8 cellular contexts compared by ENCODE assay signal in genomic region chr14:68577802-68578431, GRCh38.
DNase-seq lines count a peak whose midpoint lies in the region; ATAC-seq, FAIRE-seq and TF ChIP-seq lines count a peak whose summit lies in the region.
"Not testable (repeated sequence)": the region's sequence is repeated elsewhere in the genome, so short reads cannot be mapped to it uniquely, and the experiment has no call there.

No MANE protein-coding gene starts in this region.

- TF ChIP-seq RAD21 in Ishikawa (IDR thresholded peaks at IDR 0.05; ENCODE audit: low read depth): peak; percentile 8; the same call in 1 of the 2 replicates
- not testable (repeated sequence) for TF ChIP-seq RAD21 in HepG2 (CRISPR knock-in tag; IDR thresholded peaks at IDR 0.05)

- H3K4me1 Mint-ChIP-seq in type B pancreatic cell (ENCODE audit: unreplicated experiment): peaks cover 40% of the 10 kb centered on the region

- peak; percentile 93 for ATAC-seq in HepG2

- not testable (repeated sequence) for H3K79me2 ChIP-seq in HepG2 (ENCODE audit: insufficient read depth, low read length)

- not testable (repeated sequence) for H4K20me1 ChIP-seq in HepG2 (ENCODE audit: insufficient read depth, low read length)

- peaks cover 25% of the 10 kb centered on the region for H3K36me3 Mint-ChIP-seq in type B pancreatic cell

- not testable (repeated sequence) for H3K27me3 ChIP-seq in bronchial epithelial cell (ENCODE audit: control insufficient read depth, insufficient read depth, low read length); HepG2 (ENCODE audit: control insufficient read depth in 1 of 2, insufficient read depth in 2 of 2, low read length in 2 of 2)

- not testable (repeated sequence) for H3K9me3 ChIP-seq in HepG2 (ENCODE audit: low read length)

- peak overlapping the region; percentile 53 for H3K4me3 Mint-ChIP-seq in type B pancreatic cell

- H3K4me2 ChIP-seq in HepG2 (ENCODE audit: low read depth, low read length): peak overlapping the region; percentile 38

- TF ChIP-seq CTCF in bronchial epithelial cell (IDR thresholded peaks at IDR 0.05; ENCODE audit: insufficient read depth, low read length, severe bottlenecking); foreskin fibroblast (IDR thresholded peaks at IDR 0.05; ENCODE audit: low read depth, low read length); HepG2 (CRISPR knock-in tag; IDR thresholded peaks at IDR 0.05); type B pancreatic cell (conservative IDR thresholded peaks at IDR 0.05): not testable (repeated sequence)

- H3K4me3 ChIP-seq in bronchial epithelial cell (ENCODE audit: low read depth, low read length); foreskin fibroblast (ENCODE audit: low read depth in 1 of 2, low read length in 2 of 2); HepG2 (replicated peaks in 1 of 3; ENCODE audit: insufficient read depth in 1 of 3, low read depth in 2 of 3, low read length in 3 of 3): not testable (repeated sequence)

- peaks cover 38% of the 10 kb centered on the region for H3K4me1 ChIP-seq in HepG2 (ENCODE audit: insufficient read depth, low read length)

- H3K27ac ChIP-seq in HepG2 (ENCODE audit: extremely low read length, insufficient read depth, low read length): peak overlapping the region; percentile 21

- not testable (repeated sequence) for H3K9ac ChIP-seq in HepG2 (ENCODE audit: insufficient read depth, low read depth, low read length)

- H3K27ac Mint-ChIP-seq in type B pancreatic cell: peak overlapping the region; percentile 93

- FAIRE-seq in bronchial epithelial cell (lab: Jason Lieb, UNC) (peak; percentile 93), HepG2 (lab: Jason Lieb, UNC) (peak; percentile 88)

- DNase-seq in Caki2 (ENCODE audit: low read depth) (peak; percentile 84), SK-MEL-5 (ENCODE audit: low read depth, low spot score) (peak; percentile 5), bronchial epithelial cell (ENCODE audit: low read depth) (peak; percentile 99), foreskin fibroblast (peak; percentile 97 to 98), HepG2 (ENCODE audit: low spot score) (peak; percentile 97), pons (ENCODE audit: low spot score) (peak; percentile 50)
- DNase-seq in type B pancreatic cell (ENCODE audit: extremely low spot score, unreplicated experiment): not testable (repeated sequence)

- 15% methylated on average over 14 of the region's 14 CpGs for WGBS in HepG2 (ENCODE audit: low lambda C conversion rate)

- in situ Hi-C loops in Caki2 (cut with HindIII; ENCODE audit: low pct_unique_long_range_greater_than_20kb, low sequenced_read_pairs); SK-MEL-5 (cut with HindIII; ENCODE audit: low pct_unique_long_range_greater_than_20kb, low sequenced_read_pairs); HepG2 (cut with HindIII; ENCODE audit: extremely low pct_ligation_motif_present, low pct_unique_long_range_greater_than_20kb): not testable (repeated sequence)

- not testable (repeated sequence) for BruUV-seq in HepG2 (replicated peaks; lab: Mats Ljungman, UMichigan)

- not testable (repeated sequence) for H2AFZ ChIP-seq in HepG2 (ENCODE audit: low read length)

- CTCF ChIA-PET in HepG2 (lab: Yijun Ruan, JAX; ENCODE audit: low intra/inter-chr PET ratio, low total read pairs): not testable (repeated sequence)

- peaks cover 12% of the 10 kb centered on the region for H3K9me3 Mint-ChIP-seq in type B pancreatic cell

- not testable (repeated sequence) for TF ChIP-seq POLR2A in HepG2 (IDR thresholded peaks at IDR 0.05; ENCODE audit: insufficient read depth in 1 of 2, low read depth in 2 of 2, low read length in 2 of 2)

- intact Hi-C loops in HepG2 (cut with micrococcal nuclease; ENCODE audit: unreplicated experiment): loop anchor here (2.0 to 5.0 kb wide), 2 partner anchors 15 to 56 kb away; no protein-coding TSS in a partner anchor

- POLR2A ChIA-PET in HepG2 (lab: Yijun Ruan, JAX): interaction anchor here (1.5 kb wide), 1 partner anchor 21 kb away, joined by 6 read pairs; no protein-coding TSS in a partner anchor

- H3K36me3 ChIP-seq in bronchial epithelial cell (ENCODE audit: control insufficient read depth, insufficient read depth, low read length); HepG2 (replicated peaks in 1 of 2; ENCODE audit: control insufficient read depth in 1 of 2, insufficient read depth in 2 of 2, low read length in 2 of 2): not testable (repeated sequence)

- not testable (repeated sequence) for H3K27me3 Mint-ChIP-seq in type B pancreatic cell

- TF ChIP-seq EP300 in Ishikawa (IDR thresholded peaks at IDR 0.05; ENCODE audit: borderline replicate concordance) (peak; percentile 87; the same call in 1 of the 2 replicates), HepG2 (IDR thresholded peaks at IDR 0.05; ENCODE audit: low read depth in 2 of 2, low read length in 2 of 2) (peak; percentile 82 to 83), HepG2 (CRISPR knock-in tag; IDR thresholded peaks at IDR 0.05; ENCODE audit: borderline replicate concordance) (peak; percentile 91)

TF ChIP-seq in Ishikawa, 13 proteins besides CTCF, POLR2A, EP300 and RAD21:
- TF ChIP-seq YY1 (IDR thresholded peaks at IDR 0.05; ENCODE audit: low read depth) (peak; percentile 37; the same call in 1 of the 2 replicates), CEBPB (IDR thresholded peaks at IDR 0.05) (peak; percentile 87), NFIC (IDR thresholded peaks at IDR 0.05) (peak; percentile 33; the same call in 1 of the 2 replicates), MAX (IDR thresholded peaks at IDR 0.05) (peak; percentile 95), FOXM1 (IDR thresholded peaks at IDR 0.05; ENCODE audit: borderline replicate concordance, low read depth) (peak; percentile 65), TCF12 (IDR thresholded peaks at IDR 0.05; ENCODE audit: low read depth) (peak; percentile 61), TEAD4 (IDR thresholded peaks at IDR 0.05) (peak; percentile 97)

TF ChIP-seq in HepG2, 621 proteins besides CTCF, POLR2A, EP300 and RAD21 (continues in another document):
- TF ChIP-seq ZNF770 (CRISPR knock-in tag; IDR thresholded peaks at IDR 0.05) (0 out of 2 replicates have a peak, but pooled peaks have one; percentile 28), ZNF281 (CRISPR knock-in tag; IDR thresholded peaks at IDR 0.05; ENCODE audit: borderline replicate concordance) (peak; percentile 69; the same call in 1 of the 2 replicates), BCL6 (CRISPR knock-in tag; IDR thresholded peaks at IDR 0.05) (peak; percentile 94), DMAP1 (CRISPR knock-in tag; IDR thresholded peaks at IDR 0.05) (peak; percentile 66), ZNF644 (CRISPR knock-in tag; IDR thresholded peaks at IDR 0.05; ENCODE audit: low read depth) (peak; percentile 94), MXI1 (IDR thresholded peaks at IDR 0.05; ENCODE audit: borderline replicate concordance, low read depth, low read length) (peak; percentile 85; the same call in 2 of the 3 replicates), ZNF784 (CRISPR knock-in tag; IDR thresholded peaks at IDR 0.05; ENCODE audit: borderline replicate concordance) (0 out of 2 replicates have a peak, but pooled peaks have one; percentile 62), ZNF292 (CRISPR knock-in tag; IDR thresholded peaks at IDR 0.05; ENCODE audit: borderline replicate concordance, low read depth) (peak; percentile 67), TGIF2 (CRISPR knock-in tag; IDR thresholded peaks at IDR 0.05) (peak; percentile 88), NR2F6 (IDR thresholded peaks at IDR 0.05) (0 out of 2 replicates have a peak, but pooled peaks have one; percentile 48), NR2F6 (CRISPR knock-in tag; IDR thresholded peaks at IDR 0.05) (peak; percentile 88), ELF1 (CRISPR knock-in tag; IDR thresholded peaks at IDR 0.05) (peak; percentile 74)
